8 cellular contexts compared by ENCODE assay signal in genomic region chr2:128318245-128318644, GRCh38. TPM values are rescaled to one million over a fixed set of nuclear protein-coding genes. Genes with fewer than 3 reads are reported as not detected.
A peak's percentile ranks its signal among the peaks of the same experiment; 100 is the strongest.
DNase-seq lines count a peak whose midpoint lies in the region; ATAC-seq and TF ChIP-seq lines count a peak whose summit lies in the region.
"Not testable (repeated sequence)": the region's sequence is repeated elsewhere in the genome, so short reads cannot be mapped to it uniquely, and the experiment has no call there.

No MANE protein-coding gene starts in this region.

- not testable (repeated sequence) for H3K36me3 Mint-ChIP-seq in naive thymus-derived CD4-positive, alpha-beta T cell

- H2AFZ ChIP-seq in SK-N-SH (ENCODE audit: low read depth), result not testable (repeated sequence)

- H3F3A ChIP-seq in SK-N-SH (replicated peaks; ENCODE audit: insufficient read depth), result not testable (repeated sequence)

- not testable (repeated sequence) for TF ChIP-seq CTCF in GM12865 (IDR thresholded peaks at IDR 0.05; ENCODE audit: insufficient read depth, low read depth, low read length, missing control alignments); HFF-Myc (IDR thresholded peaks at IDR 0.05; ENCODE audit: low read depth, low read length, missing control alignments); SK-N-SH (IDR thresholded peaks at IDR 0.05); gastroesophageal sphincter (IDR thresholded peaks at IDR 0.05)

- TF ChIP-seq RAD21 in SK-N-SH (IDR thresholded peaks at IDR 0.05; ENCODE audit: low read length), result not testable (repeated sequence)

- H3K27ac ChIP-seq in SK-N-SH (ENCODE audit: low read depth in 2 of 2, low read length in 1 of 2); naive thymus-derived CD4-positive, alpha-beta T cell (ENCODE audit: low read depth, low read length); thymus (ENCODE audit: low read depth): not testable (repeated sequence)
- H3K27ac ChIP-seq in gastroesophageal sphincter, result peak overlapping the region in 2 of 4 donors; percentile 66 to 73

- H3K4me3 ChIP-seq in GM12865 (ENCODE audit: low read depth, low read length), result peak overlapping the region; percentile 48
- H3K4me3 ChIP-seq in HFF-Myc (replicated peaks; ENCODE audit: low read depth, low read length), result peak overlapping the region; percentile 74
- peak overlapping the region; percentile 64 for H3K4me3 ChIP-seq in SK-N-SH (ENCODE audit: low read depth in 2 of 2, low read length in 1 of 2)
- peak overlapping the region; percentile 89 for H3K4me3 ChIP-seq in adipocyte (ENCODE audit: low read length)
- peak overlapping the region; percentile 83 to 89 for H3K4me3 ChIP-seq in gastroesophageal sphincter
- peak overlapping the region; percentile 63 for H3K4me3 ChIP-seq in naive thymus-derived CD4-positive, alpha-beta T cell (ENCODE audit: low read length)
- H3K4me3 ChIP-seq in thymus (ENCODE audit: low read length), result peak overlapping the region; percentile 58

- H3K27ac Mint-ChIP-seq in naive thymus-derived CD4-positive, alpha-beta T cell, result peak overlapping the region in 1 of 9 donors; percentile 47

- intact Hi-C loops in naive thymus-derived CD4-positive, alpha-beta T cell (cut with micrococcal nuclease), result loop anchor here (2.0 to 10.0 kb wide), 5 partner anchors 85 to 616 kb away; partner anchors contain the start of genes SFT2D3 (in 1 of the 2) and UGGT1 (in 1 of the 2)

- H3K9me3 Mint-ChIP-seq in naive thymus-derived CD4-positive, alpha-beta T cell, result not testable (repeated sequence)

- H3K4me1 ChIP-seq in SK-N-SH (ENCODE audit: control insufficient read depth in 1 of 2, insufficient read depth in 2 of 2, low read depth in 1 of 2, low read length in 1 of 2) (peaks cover 3 to 58% of the 10 kb centered on the region in 2 experiments; a peak in 2 of 4 replicates), adipocyte (ENCODE audit: control insufficient read depth, insufficient read depth, low read length) (peaks cover 51% of the 10 kb centered on the region), gastroesophageal sphincter (peaks cover 0 to 74% (median 33%) of the 10 kb centered on the region in 3 donors), thymus (ENCODE audit: control insufficient read depth, insufficient read depth, low read length) (peaks cover 47% of the 10 kb centered on the region)
- H3K4me1 ChIP-seq in naive thymus-derived CD4-positive, alpha-beta T cell (ENCODE audit: control insufficient read depth in 2 of 2, insufficient read depth in 2 of 2, low read length in 2 of 2), result peaks cover 15 to 30% of the 10 kb centered on the region in 2 donors

- not testable (repeated sequence) for TF ChIP-seq POLR2A in gastroesophageal sphincter (IDR thresholded peaks at IDR 0.05)

- WGBS in SK-N-SH (ENCODE audit: low lambda C conversion rate), result no CpG with 5 or more reads among the region's 55 CpGs
- WGBS in gastroesophageal sphincter (ENCODE audit: low coverage in 1 of 2), 2 donors, result no CpG with 5 or more reads among the region's 55 CpGs
- WGBS in thymus, result 1% methylated on average over 44 of the region's 55 CpGs

- ATAC-seq in HG03571 (IDR thresholded peaks at IDR 0.05; ENCODE audit: unreplicated experiment) (peak; percentile 3), gastroesophageal sphincter (peak; percentile 3)
- ATAC-seq in naive thymus-derived CD4-positive, alpha-beta T cell, result peak; percentile 15

- peaks cover 31 to 54% (median 46%) of the 10 kb centered on the region in 7 donors for H3K4me1 Mint-ChIP-seq in naive thymus-derived CD4-positive, alpha-beta T cell

- not testable (repeated sequence) for H3K79me2 ChIP-seq in SK-N-SH (ENCODE audit: insufficient read depth)

- H3K9ac ChIP-seq in SK-N-SH, result not testable (repeated sequence)
- H3K9ac ChIP-seq in adipocyte (ENCODE audit: low read length), result peak overlapping the region; percentile 86

- DNase-seq in GM12865 (ENCODE audit: low read depth) (peak; percentile 39), SK-N-SH (peak; percentile 41), adipocyte (ENCODE audit: low read depth) (peak; percentile 47)
- not testable (repeated sequence) for DNase-seq in HFF-Myc (ENCODE audit: extremely low read depth, low read depth)
- peak in 4 of 9 donors; percentile 25 to 48 (median 34) for DNase-seq in naive thymus-derived CD4-positive, alpha-beta T cell

- TF ChIP-seq EP300 in SK-N-SH (IDR thresholded peaks at IDR 0.05; ENCODE audit: borderline replicate concordance in 1 of 2, low read depth in 1 of 2, low read length in 1 of 2); gastroesophageal sphincter (IDR thresholded peaks at IDR 0.05): not testable (repeated sequence)

- H3K4me2 ChIP-seq in SK-N-SH, result peak overlapping the region; percentile 96; the same call in 1 of the 2 replicates

- not testable (repeated sequence) for H3K36me3 ChIP-seq in SK-N-SH (replicated peaks in 1 of 2; ENCODE audit: control insufficient read depth in 1 of 2, insufficient read depth in 2 of 2, low read length in 1 of 2); gastroesophageal sphincter; naive thymus-derived CD4-positive, alpha-beta T cell (ENCODE audit: control insufficient read depth in 2 of 3, insufficient read depth in 3 of 3, low read length in 3 of 3); thymus (ENCODE audit: control insufficient read depth, insufficient read depth)
- H3K36me3 ChIP-seq in adipocyte (ENCODE audit: control insufficient read depth, insufficient read depth, low read length, severe bottlenecking), result peaks cover 11% of the 10 kb centered on the region

- POLR2A ChIA-PET in SK-N-SH (lab: Yijun Ruan, JAX); naive thymus-derived CD4-positive, alpha-beta T cell (lab: Charles Lee): not testable (repeated sequence)

- peaks cover 0 to 19% (median 0%) of the 10 kb centered on the region in 5 donors for H3K27me3 Mint-ChIP-seq in naive thymus-derived CD4-positive, alpha-beta T cell

- peak overlapping the region in 7 of 10 donors; percentile 61 to 92 (median 80) for H3K4me3 Mint-ChIP-seq in naive thymus-derived CD4-positive, alpha-beta T cell

- CTCF ChIA-PET in SK-N-SH (lab: Yijun Ruan, JAX), result interaction anchor here (0.6 to 3.3 kb wide), 4 partner anchors 35 to 255 kb away, joined by 3 to 23 read pairs (median 8); no protein-coding TSS in a partner anchor
- CTCF ChIA-PET in naive thymus-derived CD4-positive, alpha-beta T cell (lab: Charles Lee), result not testable (repeated sequence)

- not testable (repeated sequence) for H3K9me2 ChIP-seq in SK-N-SH

- peaks cover 44% of the 10 kb centered on the region for H4K20me1 ChIP-seq in SK-N-SH (ENCODE audit: insufficient read depth)

- H3K27me3 ChIP-seq in SK-N-SH (ENCODE audit: insufficient read depth); adipocyte (replicated peaks; ENCODE audit: control insufficient read depth, insufficient read depth, low read length); gastroesophageal sphincter; naive thymus-derived CD4-positive, alpha-beta T cell (ENCODE audit: control insufficient read depth in 2 of 2, insufficient read depth in 2 of 2, low read length in 2 of 2); thymus (ENCODE audit: control insufficient read depth, insufficient read depth): not testable (repeated sequence)

- not testable (repeated sequence) for H3K9me3 ChIP-seq in SK-N-SH; adipocyte (ENCODE audit: control insufficient read depth, low read length); gastroesophageal sphincter; naive thymus-derived CD4-positive, alpha-beta T cell (ENCODE audit: control insufficient read depth in 2 of 3, low read length in 3 of 3); thymus (ENCODE audit: control insufficient read depth)

RNA-seq across cellular contexts. Expression of gene HS6ST1, which starts 0.4 kb away (rescaled TPM):
- polyA plus RNA-seq in SK-N-SH (2012; rRNA removed) (5.2 and 5.9 TPM in 2 replicates), thymus (20.0 TPM)
- polyA plus RNA-seq in SK-N-SH (2012; cell fraction: cytosol; rRNA removed), result 2.9 and 4.9 TPM in 2 replicates
- 3.4 and 3.8 TPM in 2 replicates for polyA plus RNA-seq in SK-N-SH (2012; cell fraction: nucleus; rRNA removed)
- total RNA-seq in gastroesophageal sphincter, result 10 to 100 TPM; 20.5 to 43.6 (median 32.1) TPM
- 10 to 100 TPM; 10.3 to 14.3 (median 13.1) TPM for total RNA-seq in naive thymus-derived CD4-positive, alpha-beta T cell
- polyA plus RNA-seq in naive thymus-derived CD4-positive, alpha-beta T cell, result 1 to 10 TPM; 1.6 to 4.3 TPM
